8 cellular contexts compared by ENCODE assay signal in the genomic region with DNA sequence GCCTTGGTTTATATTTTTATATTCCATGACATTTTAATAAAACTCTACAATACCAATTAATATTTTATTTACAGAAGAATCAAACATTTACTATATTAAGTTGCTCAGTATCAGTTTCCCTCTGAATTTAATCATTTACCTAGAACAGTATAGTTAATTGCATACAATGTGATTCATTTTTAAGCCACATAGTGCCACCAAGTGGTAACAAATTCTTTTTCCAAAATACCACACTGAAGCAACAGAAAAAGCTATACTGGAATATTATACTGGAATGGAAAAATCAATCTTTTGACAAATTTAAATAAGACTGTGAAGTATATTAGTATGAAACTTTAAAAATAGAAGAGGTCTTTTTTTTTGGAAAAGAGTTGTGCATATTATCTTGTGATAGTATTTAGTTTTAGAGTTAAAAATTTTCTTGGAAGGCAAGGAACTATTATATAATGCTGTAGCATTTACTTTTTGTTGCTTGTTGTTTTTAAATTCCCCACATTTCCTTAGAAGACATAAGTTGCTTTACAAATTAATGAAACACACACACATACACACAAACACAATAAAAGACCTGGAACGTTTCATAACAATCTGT. TPM values are rescaled to one million over a fixed set of nuclear protein-coding genes. Genes with fewer than 3 reads are reported as not detected.
DNase-seq lines count a peak whose midpoint lies in the region; ATAC-seq, FAIRE-seq and TF ChIP-seq lines count a peak whose summit lies in the region.

No MANE protein-coding gene starts in this region.

- in situ Hi-C loops in HepG2 (cut with HindIII; ENCODE audit: extremely low pct_ligation_motif_present, low pct_unique_long_range_greater_than_20kb) = loop anchor here (5.0 kb wide), 1 partner anchor 242 kb away; no protein-coding TSS in a partner anchor

- FAIRE-seq in HTR-8/SVneo (lab: Jason Lieb, UNC) (no peak), HepG2 (lab: Jason Lieb, UNC) (no peak)

- no peak overlapping the region for H2AFZ ChIP-seq in HepG2 (ENCODE audit: low read length)

- POLR2A ChIA-PET in HepG2 (lab: Yijun Ruan, JAX) = interaction anchor here (1.8 kb wide), 1 partner anchor 57 kb away, joined by 7 read pairs; a partner anchor contains a TSS

- H3K9ac ChIP-seq in HepG2 (ENCODE audit: insufficient read depth, low read depth, low read length) = no peak overlapping the region

- peak; percentile 13 for DNase-seq in DMS114 treated with DMSO at 0.1 percent for 48 hours (lab: John Stamatoyannopoulos, UW; ENCODE audit: unreplicated experiment)
- DNase-seq in HTR-8/SVneo (ENCODE audit: insufficient read length, low spot score) = peak; percentile 3
- peak; percentile 21 for DNase-seq in HepG2 (ENCODE audit: low spot score)
- DNase-seq in central memory CD4-positive, alpha-beta T cell = no peak

- H4K20me1 ChIP-seq in HepG2 (ENCODE audit: insufficient read depth, low read length) = peaks cover 25% of the 10 kb centered on the region

- TF ChIP-seq POLR2A in HepG2 (IDR thresholded peaks at IDR 0.05; ENCODE audit: insufficient read depth in 1 of 2, low read depth in 2 of 2, low read length in 2 of 2) = no peak

- H3K79me2 ChIP-seq in HepG2 (ENCODE audit: insufficient read depth, low read length) = peaks cover 58% of the 10 kb centered on the region

- TF ChIP-seq EP300 in HepG2 (IDR thresholded peaks at IDR 0.05; ENCODE audit: low read depth in 2 of 2, low read length in 2 of 2) = no peak
- no peak for TF ChIP-seq EP300 in HepG2 (CRISPR knock-in tag; IDR thresholded peaks at IDR 0.05; ENCODE audit: borderline replicate concordance)

- no peaks in the 10 kb centered on the region for H3K27me3 ChIP-seq in HepG2 (ENCODE audit: control insufficient read depth in 1 of 2, insufficient read depth in 2 of 2, low read length in 2 of 2)

- TF ChIP-seq CTCF in VCaP (conservative IDR thresholded peaks at IDR 0.05) = peak; percentile 71
- peak; percentile 49 for TF ChIP-seq CTCF in HepG2 (CRISPR knock-in tag; IDR thresholded peaks at IDR 0.05)

- no peak overlapping the region for H3K27ac ChIP-seq in VCaP
- H3K27ac ChIP-seq in HepG2 (ENCODE audit: extremely low read length, insufficient read depth, low read length) = no peak overlapping the region

- no peaks in the 10 kb centered on the region for H3K9me3 ChIP-seq in HepG2 (ENCODE audit: low read length)

- intact Hi-C loops in HepG2 (cut with micrococcal nuclease; ENCODE audit: unreplicated experiment) = loop anchor here (1.0 to 10.0 kb wide), 2 partner anchors 200 to 243 kb away; no protein-coding TSS in a partner anchor

- H3K36me3 ChIP-seq in HepG2 (replicated peaks in 1 of 2; ENCODE audit: control insufficient read depth in 1 of 2, insufficient read depth in 2 of 2, low read length in 2 of 2) = peaks cover 0 to 2% of the 10 kb centered on the region in 2 experiments; a peak in 1 of 5 replicates

- TF ChIP-seq RAD21 in HepG2 (CRISPR knock-in tag; IDR thresholded peaks at IDR 0.05) = no peak

- no peak overlapping the region for H3K4me2 ChIP-seq in HepG2 (ENCODE audit: low read depth, low read length)

- BruUV-seq in HepG2 (replicated peaks; lab: Mats Ljungman, UMichigan) = no TSS peak

- H3K4me1 ChIP-seq in HepG2 (ENCODE audit: insufficient read depth, low read length) = peaks cover 13% of the 10 kb centered on the region

- no peak overlapping the region for H3K4me3 ChIP-seq in HepG2 (replicated peaks in 1 of 3; ENCODE audit: insufficient read depth in 1 of 3, low read depth in 2 of 3, low read length in 3 of 3)

- ATAC-seq in HepG2 (no peak; the same call in 2 of the 3 replicates), HG03196 (IDR thresholded peaks at IDR 0.05; ENCODE audit: unreplicated experiment) (no peak), HG03039 (IDR thresholded peaks at IDR 0.05; ENCODE audit: unreplicated experiment) (no peak), HG02973 (IDR thresholded peaks at IDR 0.05; ENCODE audit: unreplicated experiment) (no peak)

- CTCF ChIA-PET in HepG2 (lab: Yijun Ruan, JAX; ENCODE audit: low intra/inter-chr PET ratio, low total read pairs) = interaction anchor here (2.4 kb wide), 1 partner anchor 243 kb away, joined by 18 read pairs; no protein-coding TSS in a partner anchor

- 71% methylated on average over 1 of the region's 1 CpG for WGBS in HepG2 (ENCODE audit: low lambda C conversion rate)

TF ChIP-seq in HepG2, 621 proteins besides CTCF, POLR2A, EP300 and RAD21:
- TF ChIP-seq NFE2L2 (IDR thresholded peaks at IDR 0.05; ENCODE audit: low read length) = no peak
- no peak for TF ChIP-seq RELA (CRISPR knock-in tag; IDR thresholded peaks at IDR 0.05)
- TF ChIP-seq FOXJ3 (CRISPR knock-in tag; IDR thresholded peaks at IDR 0.05; ENCODE audit: borderline replicate concordance) = no peak
- no peak for TF ChIP-seq RXRB (CRISPR knock-in tag; IDR thresholded peaks at IDR 0.05; ENCODE audit: borderline replicate concordance)
- TF ChIP-seq STAG1 (CRISPR knock-in tag; IDR thresholded peaks at IDR 0.05) = peak; percentile 59
- no peak for TF ChIP-seq SIN3B (IDR thresholded peaks at IDR 0.05; ENCODE audit: low read length)
- TF ChIP-seq ZNF235 (CRISPR knock-in tag; IDR thresholded peaks at IDR 0.05; ENCODE audit: borderline replicate concordance) = no peak
- TF ChIP-seq ZNF10 (CRISPR knock-in tag; IDR thresholded peaks at IDR 0.05; ENCODE audit: borderline replicate concordance, low read depth) = no peak
- no peak for TF ChIP-seq ASH2L (IDR thresholded peaks at IDR 0.05; ENCODE audit: insufficient read length, low read depth, low read length)
- TF ChIP-seq IRF2 (CRISPR knock-in tag; IDR thresholded peaks at IDR 0.05) = no peak
- no peak for TF ChIP-seq FOXA1 (IDR thresholded peaks at IDR 0.05)
- TF ChIP-seq FOXA1 (CRISPR knock-in tag; IDR thresholded peaks at IDR 0.05) = no peak
- no peak for TF ChIP-seq ZNF891 (CRISPR knock-in tag; IDR thresholded peaks at IDR 0.05)
- TF ChIP-seq, protein P1, sequence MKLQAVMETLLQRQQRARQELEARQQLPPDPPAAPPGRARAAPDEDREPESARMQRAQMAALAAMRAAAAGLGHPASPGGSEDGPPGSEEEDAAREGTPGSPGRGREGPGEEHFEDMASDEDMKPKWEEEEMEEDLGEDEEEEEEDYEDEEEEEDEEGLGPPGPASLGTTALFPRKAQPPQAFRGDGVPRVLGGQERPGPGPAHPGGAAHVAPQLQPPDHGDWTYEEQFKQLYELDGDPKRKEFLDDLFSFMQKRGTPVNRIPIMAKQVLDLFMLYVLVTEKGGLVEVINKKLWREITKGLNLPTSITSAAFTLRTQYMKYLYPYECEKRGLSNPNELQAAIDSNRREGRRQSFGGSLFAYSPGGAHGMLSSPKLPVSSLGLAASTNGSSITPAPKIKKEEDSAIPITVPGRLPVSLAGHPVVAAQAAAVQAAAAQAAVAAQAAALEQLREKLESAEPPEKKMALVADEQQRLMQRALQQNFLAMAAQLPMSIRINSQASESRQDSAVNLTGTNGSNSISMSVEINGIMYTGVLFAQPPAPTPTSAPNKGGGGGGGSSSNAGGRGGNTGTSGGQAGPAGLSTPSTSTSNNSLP (IDR thresholded peaks at IDR 0.05; ENCODE audit: low read depth, low read length) = peak; percentile 27; the same call in 1 of the 2 replicates
- no peak for TF ChIP-seq FOSL2 (CRISPR knock-in tag; IDR thresholded peaks at IDR 0.05)
- TF ChIP-seq SMC3 (IDR thresholded peaks at IDR 0.05; ENCODE audit: low read length) = peak; percentile 39
- no peak for TF ChIP-seq ZNF605 (CRISPR knock-in tag; IDR thresholded peaks at IDR 0.05)
- no peak for TF ChIP-seq SRSF1 (optimal IDR thresholded peaks at IDR 0.05; ENCODE audit: low read depth, low read length)
- no peak for TF ChIP-seq ZNF136 (CRISPR knock-in tag; IDR thresholded peaks at IDR 0.05; ENCODE audit: low read depth)
- 0 out of 2 replicates have a peak, but pooled peaks have one; percentile 44 for TF ChIP-seq POLR2AphosphoS2 (IDR thresholded peaks at IDR 0.05; ENCODE audit: low read depth, low read length)
- TF ChIP-seq GZF1 (CRISPR knock-in tag; IDR thresholded peaks at IDR 0.05) = no peak
- no peak for TF ChIP-seq NFIB (CRISPR knock-in tag; IDR thresholded peaks at IDR 0.05; ENCODE audit: borderline replicate concordance)
- no peak for TF ChIP-seq RAD51 (IDR thresholded peaks at IDR 0.05; ENCODE audit: borderline replicate concordance)

RNA-seq across cellular contexts. Expression of a gene that starts 57.3 kb away (rescaled TPM):
- total RNA-seq in HepG2 (2016; rRNA removed; fragmentation: Illumina TruSeq; extraction: Trizol) = 51.7 and 66.7 TPM in 2 replicates
- total RNA-seq in HepG2 (2016; cell fraction: cytosol; rRNA removed; fragmentation: Illumina TruSeq; extraction: Trizol; ENCODE audit: low read depth) = 15.4 and 16.6 TPM in 2 replicates
- total RNA-seq in HepG2 (2016; cell fraction: insoluble cytoplasmic fraction; rRNA removed; fragmentation: Illumina TruSeq; extraction: Trizol) = 59.1 and 68.6 TPM in 2 replicates
- 32.4 and 36.1 TPM in 2 replicates for total RNA-seq in HepG2 (2016; cell fraction: membrane; rRNA removed; fragmentation: Illumina TruSeq; extraction: Trizol)
- total RNA-seq in HepG2 (2016; cell fraction: nucleus; rRNA removed; fragmentation: Illumina TruSeq; extraction: Trizol) = 95.4 and 114 TPM in 2 replicates
- 13.5 and 17.7 TPM in 2 replicates for polyA plus RNA-seq in HepG2 (2011; rRNA removed)
- 5.6 and 9.2 TPM in 2 replicates for polyA plus RNA-seq in HepG2 (2011; cell fraction: cytosol; rRNA removed)
- polyA plus RNA-seq in HepG2 (2011; cell fraction: nucleus; rRNA removed) = 12.6 and 17.0 TPM in 2 replicates
- polyA plus RNA-seq in HepG2 (2012) = 23.8 and 26.0 TPM in 2 replicates
- polyA plus RNA-seq in HepG2 (2016; cell fraction: cytosol; fragmentation: Illumina TruSeq; extraction: Trizol; ENCODE audit: low read depth) = 6.2 and 6.9 TPM in 2 replicates
- 40.2 and 44.0 TPM in 2 replicates for polyA plus RNA-seq in HepG2 (2016; cell fraction: insoluble cytoplasmic fraction; fragmentation: Illumina TruSeq; extraction: Trizol; ENCODE audit: low read depth)
- 11.7 and 13.7 TPM in 2 replicates for polyA plus RNA-seq in HepG2 (2016; cell fraction: membrane; fragmentation: Illumina TruSeq; extraction: Trizol; ENCODE audit: low read depth)
- polyA plus RNA-seq in HepG2 (2016; cell fraction: nucleus; fragmentation: Illumina TruSeq; extraction: Trizol; ENCODE audit: insufficient read depth, low read depth) = 40.4 and 40.6 TPM in 2 replicates
- polyA minus RNA-seq in HepG2 (2011; rRNA and poly(A)+ RNA removed; ENCODE audit: low replicate concordance) = 36.3 and 49.9 TPM in 2 replicates
- 31.6 and 42.4 TPM in 2 replicates for polyA minus RNA-seq in HepG2 (2011; cell fraction: cytosol; rRNA and poly(A)+ RNA removed)
- 239 and 242 TPM in 2 replicates for polyA minus RNA-seq in HepG2 (2011; cell fraction: nucleus; rRNA and poly(A)+ RNA removed)
